Comparison of ENCODE assay signal across 2 cellular contexts in genomic region chr9:8856686-8857329, GRCh38.
TF ChIP-seq lines count a peak whose summit lies in the region.

No MANE protein-coding gene starts in this region.

TF ChIP-seq in GM23338, 12 proteins besides CTCF, POLR2A, EP300 and RAD21 (continued from another document):
- no peak for TF ChIP-seq REST (IDR thresholded peaks at IDR 0.05; ENCODE audit: unreplicated experiment)
- no peak for TF ChIP-seq ZNF331 (CRISPR knock-in tag; IDR thresholded peaks at IDR 0.05; ENCODE audit: low read depth)
- TF ChIP-seq ZNF462 (CRISPR knock-in tag; IDR thresholded peaks at IDR 0.05) = no peak
- no peak for TF ChIP-seq CREB1 (CRISPR knock-in tag; IDR thresholded peaks at IDR 0.05; ENCODE audit: low read depth)

TF ChIP-seq in SK-N-SH, 30 proteins besides CTCF, POLR2A, EP300 and RAD21 (continued from another document):
- TF ChIP-seq REST (IDR thresholded peaks at IDR 0.05; ENCODE audit: low read depth, low read length) = no peak
- no peak for TF ChIP-seq TEAD4 (IDR thresholded peaks at IDR 0.05; ENCODE audit: borderline replicate concordance, insufficient read depth)
